In genomic region chr13:26320766-26321165, GRCh38 we compare ENCODE assay signal across 1 cellular context.
TF ChIP-seq lines count a peak whose summit lies in the region.

No MANE protein-coding gene starts in this region.

TF ChIP-seq in GM23338, 12 proteins besides CTCF, POLR2A, EP300 and RAD21 (continued from another document):
- no peak for TF ChIP-seq REST (IDR thresholded peaks at IDR 0.05; ENCODE audit: unreplicated experiment)
- no peak for TF ChIP-seq EZH2phosphoT487 (IDR thresholded peaks at IDR 0.05; ENCODE audit: unreplicated experiment)
- TF ChIP-seq ZNF331 (CRISPR knock-in tag; IDR thresholded peaks at IDR 0.05; ENCODE audit: low read depth): no peak
- TF ChIP-seq NANOG (IDR thresholded peaks at IDR 0.05; ENCODE audit: borderline replicate concordance): no peak
- TF ChIP-seq JUNB (IDR thresholded peaks at IDR 0.05; ENCODE audit: unreplicated experiment): no peak
TF ChIP-seq in GM23338: peak in this region for 0.
